7 cellular contexts compared by ENCODE assay signal in genomic region chr16:67333315-67333714, GRCh38. TPM values are rescaled to one million over a fixed set of nuclear protein-coding genes. Genes with fewer than 3 reads are reported as not detected.
"Had no signal": no experiment of that assay in that cellular context is flagged by ENCODE, and none has a peak within 500 bp of the region (broad histone marks: within the 10 kb centered on the region; RNA-seq: fewer than 3 reads in every experiment).

No MANE protein-coding gene starts in this region.

- DNase-seq: H9, HCEC 1CT had no signal

- FAIRE-seq: H1, H54, HepG2 had no signal

RNA-seq across cellular contexts. Expression of gene LRRC36, which starts 6.7 kb away (rescaled TPM):
- polyA plus RNA-seq: GM23338, IgD-negative memory B cell had no signal

RNA-seq across cellular contexts. Expression of gene KCTD19, which starts 6.8 kb away (rescaled TPM):
- polyA plus RNA-seq: HepG2, IgD-negative memory B cell had no signal

RNA-seq across cellular contexts. Expression of gene TPPP3, which starts 60.0 kb away (rescaled TPM):
- polyA plus RNA-seq: IgD-negative memory B cell had no signal
